In the genomic region with DNA sequence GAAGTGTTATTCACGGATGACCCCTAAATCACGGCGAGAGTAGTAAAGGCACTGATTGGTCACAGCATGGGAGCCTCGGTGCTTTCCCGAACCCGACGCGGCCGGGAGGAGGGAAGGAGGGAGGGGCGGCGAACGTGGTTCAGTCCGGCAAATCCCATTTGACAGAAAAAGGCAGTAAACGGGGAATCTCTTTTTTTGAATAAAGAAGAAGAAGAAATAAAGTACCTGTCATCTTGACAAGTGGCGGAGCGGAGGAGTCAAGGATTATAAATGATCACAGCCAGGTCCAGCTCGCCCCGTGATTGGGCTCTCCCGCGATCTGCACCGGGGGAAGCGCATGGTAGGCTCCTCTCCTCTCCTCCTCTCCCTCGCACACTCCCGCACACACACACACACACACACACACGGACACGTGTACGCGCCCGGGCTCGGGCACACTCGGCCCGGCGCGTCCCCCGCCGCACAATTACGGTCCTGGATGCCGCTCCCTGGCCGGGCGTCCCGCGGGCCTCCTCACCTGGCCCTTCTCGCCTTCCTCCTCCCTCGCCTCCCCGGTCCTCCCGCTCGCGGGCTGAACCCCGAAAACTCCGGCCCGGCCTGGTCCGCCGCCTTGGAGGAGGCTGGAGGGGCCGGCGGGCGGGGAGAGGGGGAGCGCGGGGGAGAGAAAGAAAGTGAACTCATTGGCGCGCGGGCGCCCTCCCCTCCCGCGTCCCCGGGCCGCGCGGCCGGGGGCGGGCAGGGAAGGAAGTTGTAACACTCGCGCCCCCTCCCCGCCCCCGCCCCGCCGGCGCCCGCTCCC, we compare ENCODE assay signal across 8 cellular contexts.
DNase-seq lines count a peak whose midpoint lies in the region; ATAC-seq lines count a peak whose summit lies in the region.

No MANE protein-coding gene starts in this region.

- in situ Hi-C loops in G401 (cut with HindIII; ENCODE audit: low sequenced_read_pairs), result no loop called here

- ATAC-seq in HG03378 (IDR thresholded peaks at IDR 0.05; ENCODE audit: unreplicated experiment) (peak; percentile 21), HG02610 (IDR thresholded peaks at IDR 0.05; ENCODE audit: unreplicated experiment) (no peak)

- DNase-seq in NCI-H187 (lab: John Stamatoyannopoulos, UW) (peak; percentile 17 to 25), NCI-H187 treated with DMSO at 0.1 percent for 48 hours (lab: John Stamatoyannopoulos, UW) (no peak), SK-N-DZ (ENCODE audit: low spot score) (peak; percentile 77), epithelial cell of prostate (ENCODE audit: low read depth, low spot score) (no peak), myocyte (ENCODE audit: low read depth) (peak; percentile 87), G401 (ENCODE audit: low spot score) (no peak)

- peak overlapping the region; percentile 35 for H3K27ac ChIP-seq in epithelial cell of prostate

Comparison
In these comparisons a context has a peak if more than half of its experiments do, and no peak if none do; other contexts are left out.
1. DNase-seq: peak in NCI-H187 (2 of 2), SK-N-DZ (single experiment) and myocyte (single experiment); none in NCI-H187 treated with DMSO at 0.1 percent for 48 hours (single experiment), epithelial cell of prostate (single experiment) and G401 (single experiment).